Comparison of ENCODE assay signal across 8 cellular contexts in the genomic region with DNA sequence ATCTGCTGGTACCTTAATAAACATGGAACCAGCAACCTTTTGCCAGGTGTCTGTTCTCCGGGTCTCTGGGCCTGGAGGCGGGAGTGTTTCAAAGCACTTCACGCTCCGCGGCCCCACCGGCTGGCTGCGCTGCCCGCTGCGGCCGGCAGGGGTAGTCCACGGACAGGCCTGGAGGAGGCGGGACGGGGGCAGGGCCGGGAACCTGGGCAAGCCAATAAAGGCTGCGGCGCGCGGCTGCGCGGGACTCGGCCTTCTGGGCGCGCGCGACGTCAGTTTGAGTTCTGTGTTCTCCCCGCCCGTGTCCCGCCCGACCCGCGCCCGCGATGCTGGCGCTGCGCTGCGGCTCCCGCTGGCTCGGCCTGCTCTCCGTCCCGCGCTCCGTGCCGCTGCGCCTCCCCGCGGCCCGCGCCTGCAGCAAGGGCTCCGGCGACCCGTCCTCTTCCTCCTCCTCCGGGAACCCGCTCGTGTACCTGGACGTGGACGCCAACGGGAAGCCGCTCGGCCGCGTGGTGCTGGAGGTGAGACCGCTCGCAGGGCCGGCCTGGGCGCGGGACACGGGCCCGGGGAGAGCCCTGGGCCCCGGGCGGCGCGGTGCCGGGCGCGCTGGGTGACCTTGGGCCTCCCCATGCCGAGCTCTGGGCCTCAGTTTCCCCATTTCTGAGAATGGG. TPM values are rescaled to one million over a fixed set of nuclear protein-coding genes. Genes with fewer than 3 reads are reported as not detected.
DNase-seq lines count a peak whose midpoint lies in the region; ATAC-seq and TF ChIP-seq lines count a peak whose summit lies in the region.

A gene (plus strand): TSS at position 244 of the 668 bp plus-strand sequence. CDS start 80 bp downstream, at position 324.

- H3K27me3 ChIP-seq in GM23248 (replicated peaks; ENCODE audit: insufficient read depth) (no peaks in the 10 kb centered on the region), RWPE2 (ENCODE audit: insufficient read depth, poor library complexity, severe bottlenecking) (no peaks in the 10 kb centered on the region)

- H3K4me1 Mint-ChIP-seq in nephron progenitor cell: peaks cover 33% of the 10 kb centered on the region
- peaks cover 37% of the 10 kb centered on the region for H3K4me1 Mint-ChIP-seq in stimulated activated naive CD8-positive, alpha-beta T cell treated with anti-CD3 and anti-CD28 coated beads, Interleukin-15, Interleukin-2, amounts not matched to agents 100 ng/mL and 50 ng/mL, for 24 hours (ENCODE audit: low read depth)

- H3K27ac Mint-ChIP-seq in nephron progenitor cell: no peak within 1 kb of the TSS
- H3K27ac Mint-ChIP-seq in stimulated activated naive CD8-positive, alpha-beta T cell treated with anti-CD3 and anti-CD28 coated beads, Interleukin-15, Interleukin-2, amounts not matched to agents 100 ng/mL and 50 ng/mL, for 24 hours: peak within 1 kb of the TSS; percentile 91

- peak within 1 kb of the TSS; percentile 81 for H3K27ac ChIP-seq in GM23248
- peak within 1 kb of the TSS; percentile 73 for H3K27ac ChIP-seq in RWPE2 (ENCODE audit: poor library complexity, severe bottlenecking)

- H3K4me3 Mint-ChIP-seq in nephron progenitor cell: peak within 1 kb of the TSS; percentile 77
- H3K4me3 Mint-ChIP-seq in stimulated activated naive CD8-positive, alpha-beta T cell treated with anti-CD3 and anti-CD28 coated beads, Interleukin-15, Interleukin-2, amounts not matched to agents 100 ng/mL and 50 ng/mL, for 24 hours: peak within 1 kb of the TSS; percentile 88

- DNase-seq in ELR (ENCODE audit: low read depth): peak; percentile 94
- DNase-seq in GM23248: peak; percentile 97
- peak; percentile 89 to 90 for DNase-seq in Kasumi-1 (lab: John Stamatoyannopoulos, UW)
- DNase-seq in RWPE2 (ENCODE audit: low spot score): peak; percentile 93
- peak; percentile 98 for DNase-seq in activated effector memory CD4-positive, alpha-beta T cell treated with anti-CD3 and anti-CD28 coated beads, Interleukin-2, amount 50 U/mL, for 16 hours
- peak; percentile 87 for DNase-seq in fibroblast of the aortic adventitia (ENCODE audit: low read depth)
- DNase-seq in nephron progenitor cell: peak; percentile 97

- peaks cover 19% of the 10 kb centered on the region for H3K36me3 Mint-ChIP-seq in nephron progenitor cell (ENCODE audit: low read depth)
- peaks cover 37% of the 10 kb centered on the region for H3K36me3 Mint-ChIP-seq in stimulated activated naive CD8-positive, alpha-beta T cell treated with anti-CD3 and anti-CD28 coated beads, Interleukin-15, Interleukin-2, amounts not matched to agents 100 ng/mL and 50 ng/mL, for 24 hours (ENCODE audit: low read depth)

- in situ Hi-C loops in GM23248 (cut with MboI): no loop called here

- peaks cover 1% of the 10 kb centered on the region; the same call in 1 of the 2 replicates for H3F3A ChIP-seq in GM23248 (ENCODE audit: insufficient read depth)

- 1% methylated on average over 34 to 52 of the region's 77 CpGs for WGBS in GM23248 (ENCODE audit: low coverage in 1 of 2, low lambda C conversion rate in 2 of 2, missing lambda C conversion rate in 2 of 2), 2 experiments

- ATAC-seq in RWPE2 (ENCODE audit: low read depth): peak; percentile 94

- H3K9ac ChIP-seq in GM23248: peak within 1 kb of the TSS; percentile 97

- no peaks in the 10 kb centered on the region for H3K9me2 ChIP-seq in GM23248 (ENCODE audit: insufficient read depth)

- peak within 1 kb of the TSS; percentile 92 for H3K4me2 ChIP-seq in GM23248 (ENCODE audit: unreplicated experiment)

- H2AFZ ChIP-seq in GM23248: peak within 1 kb of the TSS; percentile 49

- H3K9me3 ChIP-seq in GM23248 (ENCODE audit: low read depth) (no peaks in the 10 kb centered on the region), RWPE2 (ENCODE audit: severe bottlenecking) (no peaks in the 10 kb centered on the region)

- H3K36me3 ChIP-seq in GM23248 (ENCODE audit: low read depth) (peaks cover 29% of the 10 kb centered on the region; the same call in 1 of the 2 replicates), RWPE2 (ENCODE audit: low read depth) (peaks cover 41% of the 10 kb centered on the region)

- peaks cover 9% of the 10 kb centered on the region for H3K27me3 Mint-ChIP-seq in nephron progenitor cell (ENCODE audit: low read depth, poor library complexity)
- H3K27me3 Mint-ChIP-seq in stimulated activated naive CD8-positive, alpha-beta T cell treated with anti-CD3 and anti-CD28 coated beads, Interleukin-15, Interleukin-2, amounts not matched to agents 100 ng/mL and 50 ng/mL, for 24 hours: no peaks in the 10 kb centered on the region

- H3K79me2 ChIP-seq in GM23248 (ENCODE audit: insufficient read depth): peaks cover 46% of the 10 kb centered on the region

- no peaks in the 10 kb centered on the region for H4K20me1 ChIP-seq in GM23248 (ENCODE audit: insufficient read depth)

- H3K4me1 ChIP-seq in GM23248 (ENCODE audit: insufficient read depth) (peaks cover 15% of the 10 kb centered on the region), RWPE2 (ENCODE audit: insufficient read depth, poor library complexity, severe bottlenecking) (peaks cover 3% of the 10 kb centered on the region)

- TF ChIP-seq CTCF in RWPE2 (IDR thresholded peaks at IDR 0.05; ENCODE audit: poor library complexity, severe bottlenecking) (peak; percentile 92), fibroblast of the aortic adventitia (IDR thresholded peaks at IDR 0.05; ENCODE audit: insufficient read depth, low read length) (peak; percentile 84), nephron progenitor cell (IDR thresholded peaks at IDR 0.05) (peak; percentile 93)

- no peaks in the 10 kb centered on the region for H3K9me3 Mint-ChIP-seq in nephron progenitor cell
- H3K9me3 Mint-ChIP-seq in stimulated activated naive CD8-positive, alpha-beta T cell treated with anti-CD3 and anti-CD28 coated beads, Interleukin-15, Interleukin-2, amounts not matched to agents 100 ng/mL and 50 ng/mL, for 24 hours: no peaks in the 10 kb centered on the region

- H3K4me3 ChIP-seq in GM23248 (peak within 1 kb of the TSS; percentile 89), RWPE2 (ENCODE audit: severe bottlenecking) (peak within 1 kb of the TSS; percentile 68), fibroblast of the aortic adventitia (ENCODE audit: low read depth, low read length) (peak within 1 kb of the TSS; percentile 84)

RNA-seq across cellular contexts. Expression of the gene that starts here (rescaled TPM):
- total RNA-seq in GM23248 (2014; rRNA removed; shearing (Covaris generic)): 18.7 and 24.6 TPM in 2 replicates
- polyA plus RNA-seq in GM23248 (2016; fragmentation: Nextera tagmentation; extraction: Ambion mirVana): 45.5 and 50.8 TPM in 2 replicates
- 29.6 and 36.1 TPM in 2 replicates for total RNA-seq in fibroblast of the aortic adventitia (ENCODE audit: low replicate concordance)

Comparison
In these comparisons a context has a peak if more than half of its experiments do, and no peak if none do; other contexts are left out.
1. Peak in every context shown above with its lines: DNase-seq, ATAC-seq, H3K4me3 ChIP-seq and H3K27ac ChIP-seq.